In genomic region chr1:18535391-18536210, GRCh38 we compare ENCODE assay signal across 14 cellular contexts. TPM values are rescaled to one million over a fixed set of nuclear protein-coding genes. Genes with fewer than 3 reads are reported as not detected.
DNase-seq lines count a peak whose midpoint lies in the region; ATAC-seq and TF ChIP-seq lines count a peak whose summit lies in the region.
"Had no signal": no experiment of that assay in that cellular context is flagged by ENCODE, and none has a peak within 500 bp of the region (broad histone marks: within the 10 kb centered on the region; RNA-seq: fewer than 3 reads in every experiment).

No MANE protein-coding gene starts in this region.

- no peak for TF ChIP-seq CTCF in C4-2B (conservative IDR thresholded peaks at IDR 0.05)
- TF ChIP-seq CTCF in VCaP (conservative IDR thresholded peaks at IDR 0.05) = no peak

- DNase-seq in LoVo (ENCODE audit: low spot score) = peak; percentile 66
- DNase-seq in mucosa of gallbladder (ENCODE audit: low spot score) = peak; percentile 64
- DNase-seq in activated CD4-positive, CD25-positive, alpha-beta regulatory T cell (lab: John Stamatoyannopoulos, UW) = no peak
- DNase-seq in stimulated activated CD4-positive, alpha-beta T cell treated with anti-CD3 and anti-CD28 coated beads, Interleukin-1b, Interleukin-23, amount 100 ng/mL, for 48 hours = no peak
- DNase-seq in D341Med (ENCODE audit: low spot score) = no peak
- DNase-seq: activated gamma-delta T cell treated with Interleukin-2 at 50 U/mL for 16 hours; effector CD8-positive, alpha-beta T cell; mesenchymal stem cell; testis had no signal

- no peak for ATAC-seq in HG03442 (IDR thresholded peaks at IDR 0.05; ENCODE audit: unreplicated experiment)

- peak overlapping the region; percentile 75 for H3K27ac ChIP-seq in C4-2B
- H3K27ac ChIP-seq in VCaP = peak overlapping the region; percentile 73
- H3K27ac ChIP-seq: neutrophil, testis had no signal

RNA-seq across cellular contexts. Expression of gene KLHDC7A, which starts 54.9 kb away (rescaled TPM):
- total RNA-seq in mucosa of gallbladder = 9.6 TPM
- total RNA-seq: fibroblast of villous mesenchyme had no signal

Comparison
In these comparisons a context has a peak if more than half of its experiments do, and no peak if none do; other contexts are left out.
1. DNase-seq: peak in LoVo (single experiment) and mucosa of gallbladder (single experiment); none in activated CD4-positive, CD25-positive, alpha-beta regulatory T cell (0 of 4), stimulated activated CD4-positive, alpha-beta T cell treated with anti-CD3 and anti-CD28 coated beads, Interleukin-1b, Interleukin-23, amount 100 ng/mL, for 48 hours (single experiment) and D341Med (single experiment).